1 cellular context compared by ENCODE assay signal in the genomic region with DNA sequence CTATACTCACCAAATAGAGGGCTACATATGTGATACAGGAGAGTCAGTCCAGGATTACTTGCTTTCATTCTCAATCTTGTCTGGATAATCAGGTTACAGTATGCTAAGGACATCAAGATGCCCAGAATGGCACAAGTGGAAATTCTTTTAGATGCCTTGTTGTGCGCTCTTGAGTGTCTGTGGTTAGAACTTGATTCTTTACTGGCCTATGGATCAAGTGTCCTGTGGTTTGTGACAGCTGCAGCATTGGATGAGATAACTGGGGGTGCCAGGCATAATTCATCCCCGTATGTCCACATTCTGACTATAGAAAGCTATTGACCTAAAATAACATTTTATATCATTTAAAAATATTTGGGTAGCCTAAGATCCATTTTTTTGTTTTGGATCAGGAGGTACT.
TF ChIP-seq lines count a peak whose summit lies in the region.

No MANE protein-coding gene starts in this region.

TF ChIP-seq in K562, 482 proteins besides CTCF, POLR2A, EP300 and RAD21 (continued from another document):
- TF ChIP-seq, protein P1, sequence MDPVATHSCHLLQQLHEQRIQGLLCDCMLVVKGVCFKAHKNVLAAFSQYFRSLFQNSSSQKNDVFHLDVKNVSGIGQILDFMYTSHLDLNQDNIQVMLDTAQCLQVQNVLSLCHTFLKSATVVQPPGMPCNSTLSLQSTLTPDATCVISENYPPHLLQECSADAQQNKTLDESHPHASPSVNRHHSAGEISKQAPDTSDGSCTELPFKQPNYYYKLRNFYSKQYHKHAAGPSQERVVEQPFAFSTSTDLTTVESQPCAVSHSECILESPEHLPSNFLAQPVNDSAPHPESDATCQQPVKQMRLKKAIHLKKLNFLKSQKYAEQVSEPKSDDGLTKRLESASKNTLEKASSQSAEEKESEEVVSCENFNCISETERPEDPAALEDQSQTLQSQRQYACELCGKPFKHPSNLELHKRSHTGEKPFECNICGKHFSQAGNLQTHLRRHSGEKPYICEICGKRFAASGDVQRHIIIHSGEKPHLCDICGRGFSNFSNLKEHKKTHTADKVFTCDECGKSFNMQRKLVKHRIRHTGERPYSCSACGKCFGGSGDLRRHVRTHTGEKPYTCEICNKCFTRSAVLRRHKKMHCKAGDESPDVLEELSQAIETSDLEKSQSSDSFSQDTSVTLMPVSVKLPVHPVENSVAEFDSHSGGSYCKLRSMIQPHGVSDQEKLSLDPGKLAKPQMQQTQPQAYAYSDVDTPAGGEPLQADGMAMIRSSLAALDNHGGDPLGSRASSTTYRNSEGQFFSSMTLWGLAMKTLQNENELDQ (CRISPR knock-in tag; IDR thresholded peaks at IDR 0.05; ENCODE audit: borderline replicate concordance): no peak
- TF ChIP-seq, protein P2, sequence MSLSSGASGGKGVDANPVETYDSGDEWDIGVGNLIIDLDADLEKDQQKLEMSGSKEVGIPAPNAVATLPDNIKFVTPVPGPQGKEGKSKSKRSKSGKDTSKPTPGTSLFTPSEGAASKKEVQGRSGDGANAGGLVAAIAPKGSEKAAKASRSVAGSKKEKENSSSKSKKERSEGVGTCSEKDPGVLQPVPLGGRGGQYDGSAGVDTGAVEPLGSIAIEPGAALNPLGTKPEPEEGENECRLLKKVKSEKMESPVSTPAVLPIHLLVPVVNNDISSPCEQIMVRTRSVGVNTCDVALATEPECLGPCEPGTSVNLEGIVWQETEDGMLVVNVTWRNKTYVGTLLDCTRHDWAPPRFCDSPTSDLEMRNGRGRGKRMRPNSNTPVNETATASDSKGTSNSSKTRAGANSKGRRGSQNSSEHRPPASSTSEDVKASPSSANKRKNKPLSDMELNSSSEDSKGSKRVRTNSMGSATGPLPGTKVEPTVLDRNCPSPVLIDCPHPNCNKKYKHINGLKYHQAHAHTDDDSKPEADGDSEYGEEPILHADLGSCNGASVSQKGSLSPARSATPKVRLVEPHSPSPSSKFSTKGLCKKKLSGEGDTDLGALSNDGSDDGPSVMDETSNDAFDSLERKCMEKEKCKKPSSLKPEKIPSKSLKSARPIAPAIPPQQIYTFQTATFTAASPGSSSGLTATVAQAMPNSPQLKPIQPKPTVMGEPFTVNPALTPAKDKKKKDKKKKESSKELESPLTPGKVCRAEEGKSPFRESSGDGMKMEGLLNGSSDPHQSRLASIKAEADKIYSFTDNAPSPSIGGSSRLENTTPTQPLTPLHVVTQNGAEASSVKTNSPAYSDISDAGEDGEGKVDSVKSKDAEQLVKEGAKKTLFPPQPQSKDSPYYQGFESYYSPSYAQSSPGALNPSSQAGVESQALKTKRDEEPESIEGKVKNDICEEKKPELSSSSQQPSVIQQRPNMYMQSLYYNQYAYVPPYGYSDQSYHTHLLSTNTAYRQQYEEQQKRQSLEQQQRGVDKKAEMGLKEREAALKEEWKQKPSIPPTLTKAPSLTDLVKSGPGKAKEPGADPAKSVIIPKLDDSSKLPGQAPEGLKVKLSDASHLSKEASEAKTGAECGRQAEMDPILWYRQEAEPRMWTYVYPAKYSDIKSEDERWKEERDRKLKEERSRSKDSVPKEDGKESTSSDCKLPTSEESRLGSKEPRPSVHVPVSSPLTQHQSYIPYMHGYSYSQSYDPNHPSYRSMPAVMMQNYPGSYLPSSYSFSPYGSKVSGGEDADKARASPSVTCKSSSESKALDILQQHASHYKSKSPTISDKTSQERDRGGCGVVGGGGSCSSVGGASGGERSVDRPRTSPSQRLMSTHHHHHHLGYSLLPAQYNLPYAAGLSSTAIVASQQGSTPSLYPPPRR (CRISPR knock-in tag; IDR thresholded peaks at IDR 0.05; ENCODE audit: borderline replicate concordance): no peak
- no peak for TF ChIP-seq E2F3 (CRISPR knock-in tag; IDR thresholded peaks at IDR 0.05)
